15 cellular contexts compared by ENCODE assay signal in genomic region chr5:113421643-113422132, GRCh38. TPM values are rescaled to one million over a fixed set of nuclear protein-coding genes. Genes with fewer than 3 reads are reported as not detected.
A peak's percentile ranks its signal among the peaks of the same experiment; 100 is the strongest.
DNase-seq lines count a peak whose midpoint lies in the region; TF ChIP-seq lines count a peak whose summit lies in the region.
"Had no signal": no experiment of that assay in that cellular context is flagged by ENCODE, and none has a peak within 500 bp of the region (broad histone marks: within the 10 kb centered on the region; RNA-seq: fewer than 3 reads in every experiment).

No MANE protein-coding gene starts in this region.

- TF ChIP-seq CTCF in glutamatergic neuron (IDR thresholded peaks at IDR 0.05; ENCODE audit: partially characterized antibody, unreplicated experiment) (no peak), nephron progenitor cell (IDR thresholded peaks at IDR 0.05) (no peak)

- H3K27ac Mint-ChIP-seq in glutamatergic neuron (ENCODE audit: unreplicated experiment) (peak overlapping the region; percentile 79), nephron progenitor cell (peak overlapping the region; percentile 4)
- H3K27ac Mint-ChIP-seq: B cell; CD4-positive, alpha-beta T cell; CD8-positive, alpha-beta T cell had no signal

- H3K27me3 Mint-ChIP-seq in glutamatergic neuron (ENCODE audit: unreplicated experiment) (peaks cover 8% of the 10 kb centered on the region), nephron progenitor cell (ENCODE audit: low read depth, poor library complexity) (no peaks in the 10 kb centered on the region)
- H3K27me3 Mint-ChIP-seq: CD4-positive, alpha-beta T cell had no signal

- no peak for DNase-seq in glutamatergic neuron
- DNase-seq in nephron progenitor cell = no peak
- DNase-seq in retina = peak; percentile 11
- no peak for DNase-seq in nucleus accumbens (lab: John Stamatoyannopoulos, UW)
- no peak for DNase-seq in amygdala (lab: John Stamatoyannopoulos, UW)
- DNase-seq in UCSD-AML1 (lab: John Stamatoyannopoulos, UW; ENCODE audit: unreplicated experiment) = no peak
- DNase-seq: AML-193; Caco-2; Calu3; CD4-positive, alpha-beta T cell; CD8-positive, alpha-beta T cell; DMS79 treated with DMSO at 0.1 percent for 48 hours; GF-D8 had no signal

- peaks cover 6% of the 10 kb centered on the region for H3K36me3 Mint-ChIP-seq in glutamatergic neuron (ENCODE audit: unreplicated experiment)
- no peaks in the 10 kb centered on the region for H3K36me3 Mint-ChIP-seq in nephron progenitor cell (ENCODE audit: low read depth)
- H3K36me3 Mint-ChIP-seq: CD8-positive, alpha-beta T cell had no signal

- peaks cover 37% of the 10 kb centered on the region for H3K4me1 Mint-ChIP-seq in glutamatergic neuron (ENCODE audit: low read depth, unreplicated experiment)
- no peaks in the 10 kb centered on the region for H3K4me1 Mint-ChIP-seq in nephron progenitor cell
- H3K4me1 Mint-ChIP-seq: B cell had no signal

- H3K9me3 Mint-ChIP-seq in glutamatergic neuron (ENCODE audit: unreplicated experiment) (peaks cover 4% of the 10 kb centered on the region), nephron progenitor cell (no peaks in the 10 kb centered on the region)
- H3K9me3 Mint-ChIP-seq: CD4-positive, alpha-beta T cell; CD8-positive, alpha-beta T cell had no signal

- peak overlapping the region; percentile 43 for H3K4me3 Mint-ChIP-seq in glutamatergic neuron (ENCODE audit: unreplicated experiment)
- H3K4me3 Mint-ChIP-seq in nephron progenitor cell = no peak overlapping the region
- H3K4me3 Mint-ChIP-seq: B cell; CD4-positive, alpha-beta T cell; CD8-positive, alpha-beta T cell had no signal

RNA-seq across cellular contexts. Expression of gene TSSK1B, which starts 13.1 kb away (rescaled TPM):
- total RNA-seq in glutamatergic neuron (ENCODE audit: unreplicated experiment) = 0.54 TPM
- total RNA-seq: A172; B cell; Caco-2; Calu3; CD4-positive, alpha-beta T cell; CD8-positive, alpha-beta T cell had no signal
